19 cellular contexts compared by ENCODE assay signal in the genomic region with DNA sequence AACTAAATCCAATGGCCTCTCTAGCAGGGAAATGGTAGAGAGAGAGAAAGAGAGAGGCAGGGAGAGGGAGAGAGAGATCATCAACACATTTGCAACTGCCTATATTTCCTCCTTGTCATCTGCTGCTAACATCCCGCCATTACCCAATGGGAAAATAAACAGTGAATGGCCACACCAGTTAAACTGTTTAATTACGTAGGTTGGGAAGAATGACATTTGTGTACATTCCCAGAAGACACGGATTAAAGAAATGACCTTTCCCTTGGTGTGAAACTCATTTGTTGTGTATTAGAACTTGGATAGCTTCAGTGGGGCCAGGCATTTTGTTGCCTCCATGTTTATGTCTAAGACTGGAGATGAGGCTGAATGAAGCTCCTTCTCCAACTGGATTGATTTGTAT.
"Had no signal": no experiment of that assay in that cellular context is flagged by ENCODE, and none has a peak within 500 bp of the region (broad histone marks: within the 10 kb centered on the region; RNA-seq: fewer than 3 reads in every experiment).

No MANE protein-coding gene starts in this region.

- H3K27ac ChIP-seq: coronary artery, heart right ventricle, neural progenitor cell, ovary had no signal

- H3K27ac Mint-ChIP-seq: endodermal cell; natural killer cell treated with Interleukin-12 subunit alpha and Interleukin-12 subunit beta and Interleukin-15 and Interleukin-18, amount 100 ng/mL, for 72 hours; neural progenitor cell; progenitor cell of endocrine pancreas; type B pancreatic cell had no signal

- H3K4me1 ChIP-seq: heart right ventricle, neural progenitor cell had no signal

- H3K9me3 ChIP-seq: heart right ventricle, ovary had no signal

- H3K4me3 Mint-ChIP-seq: endodermal cell; natural killer cell treated with Interleukin-12 subunit alpha and Interleukin-12 subunit beta and Interleukin-15 and Interleukin-18, amount 100 ng/mL, for 72 hours; neural progenitor cell; type B pancreatic cell had no signal

- DNase-seq: effector CD4-positive, alpha-beta T cell; endodermal cell; erythroblast; heart right ventricle; hypothalamus; kidney glomerular epithelial cell; mammary epithelial cell; nucleus accumbens; ovary; right cardiac atrium; small intestine; stimulated activated CD4-positive, alpha-beta T cell treated with anti-CD3 and anti-CD28 coated beads, Interleukin-2, amount 100 ng/mL, for 48 hours; stimulated activated naive CD4-positive, alpha-beta T cell treated with Interleukin-2 at 50 U/mL for 16 hours had no signal

- ATAC-seq: heart right ventricle; left lobe of liver; natural killer cell treated with Interleukin-12 subunit alpha and Interleukin-12 subunit beta and Interleukin-15 and Interleukin-18, amount 100 ng/mL, for 72 hours; right cardiac atrium had no signal

- H3K27me3 ChIP-seq: heart right ventricle, neural progenitor cell, ovary had no signal

- H3K36me3 Mint-ChIP-seq: natural killer cell treated with Interleukin-12 subunit alpha and Interleukin-12 subunit beta and Interleukin-15 and Interleukin-18, amount 100 ng/mL, for 72 hours; neural progenitor cell had no signal

- H3K4me2 ChIP-seq: neural progenitor cell had no signal

- H2AFZ ChIP-seq: neural progenitor cell had no signal

- H3K9me3 Mint-ChIP-seq: natural killer cell treated with Interleukin-12 subunit alpha and Interleukin-12 subunit beta and Interleukin-15 and Interleukin-18, amount 100 ng/mL, for 72 hours had no signal

- H3K4me3 ChIP-seq: coronary artery, heart right ventricle, neural progenitor cell, ovary had no signal

- H3K36me3 ChIP-seq: heart right ventricle, neural progenitor cell, ovary had no signal

- H3K27me3 Mint-ChIP-seq: progenitor cell of endocrine pancreas, type B pancreatic cell had no signal

- H3K9ac ChIP-seq: neural progenitor cell had no signal
